In the genomic region with DNA sequence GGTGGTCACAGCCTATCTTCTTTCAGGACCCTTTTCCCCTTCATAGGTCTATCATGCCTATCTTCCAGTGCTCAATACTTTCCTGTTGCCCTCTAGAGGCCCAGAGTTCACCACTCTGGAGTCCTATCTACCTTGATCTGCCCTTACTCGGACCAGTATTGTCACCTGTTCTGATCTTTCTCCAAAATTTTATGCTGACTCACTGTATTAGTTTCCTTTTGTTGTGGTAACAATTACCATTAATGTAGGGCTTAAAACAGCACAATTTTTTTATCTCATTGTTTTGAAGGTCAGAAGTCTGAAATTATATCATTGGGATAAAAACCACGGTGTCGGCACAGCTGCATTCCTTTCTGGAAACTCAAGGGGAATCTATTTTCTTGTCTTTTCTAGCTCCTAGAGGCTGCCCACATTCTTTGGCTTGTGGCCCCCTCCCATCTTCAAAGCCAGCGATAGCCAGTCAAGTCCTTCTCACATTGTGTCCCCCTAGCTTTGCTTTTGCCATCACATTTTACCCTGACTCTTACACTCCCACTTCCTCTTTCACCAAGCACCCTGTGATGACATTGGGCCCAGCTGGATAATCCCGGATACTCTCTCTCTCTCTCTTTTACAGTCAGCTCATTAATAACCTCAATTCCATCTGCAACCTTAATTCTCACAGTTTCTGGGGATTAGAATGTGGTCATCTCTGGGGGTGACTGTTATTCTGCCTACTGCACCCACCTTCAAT, we compare ENCODE assay signal across 14 cellular contexts.
"Had no signal": no experiment of that assay in that cellular context is flagged by ENCODE, and none has a peak within 500 bp of the region (broad histone marks: within the 10 kb centered on the region; RNA-seq: fewer than 3 reads in every experiment).

No MANE protein-coding gene starts in this region.

- H3K27me3 ChIP-seq: cardiac muscle cell, hepatocyte, right atrium auricular region, tibial artery, vagina had no signal

- H3K4me1 ChIP-seq: right atrium auricular region had no signal

- DNase-seq: activated CD4-positive, alpha-beta T cell treated with anti-CD3 and anti-CD28 coated beads for 48 hours; activated CD8-positive, alpha-beta memory T cell treated with anti-CD3 and anti-CD28 coated beads, Interleukin-2, amount 50 U/mL, for 48 hours; activated CD8-positive, alpha-beta T cell treated with anti-CD3 and anti-CD28 coated beads, Interleukin-2, amount 10 ng/mL, durations not matched to agents 7 days and 5 days; activated naive CD8-positive, alpha-beta T cell treated with anti-CD3 and anti-CD28 coated beads, Interleukin-2, amount 10 ng/mL, durations not matched to agents 7 days and 5 days; anterior cingulate cortex; naive B cell; small intestine; tibial artery had no signal

- H3K36me3 ChIP-seq: cardiac muscle cell, neutrophil, right atrium auricular region, tibial artery, vagina had no signal

- H3K4me3 ChIP-seq: cardiac muscle cell, hepatocyte, right atrium auricular region, tibial artery, vagina had no signal

- ATAC-seq: activated CD8-positive, alpha-beta T cell treated with anti-CD3 and anti-CD28 coated beads, Interleukin-2, amount 10 ng/mL, durations not matched to agents 7 days and 5 days; stimulated activated effector memory CD8-positive, alpha-beta T cell treated with anti-CD3 and anti-CD28 coated beads, Interleukin-12 subunit alpha, Interleukin-12 subunit beta, amount 100 ng/mL, for 72 hours had no signal

- H3K9me3 ChIP-seq: neutrophil, tibial artery, vagina had no signal

- H3K27ac ChIP-seq: cardiac muscle cell, hepatocyte, neutrophil, right atrium auricular region, vagina had no signal
